ENCODE assay signal across 8 cellular contexts in the genomic region with DNA sequence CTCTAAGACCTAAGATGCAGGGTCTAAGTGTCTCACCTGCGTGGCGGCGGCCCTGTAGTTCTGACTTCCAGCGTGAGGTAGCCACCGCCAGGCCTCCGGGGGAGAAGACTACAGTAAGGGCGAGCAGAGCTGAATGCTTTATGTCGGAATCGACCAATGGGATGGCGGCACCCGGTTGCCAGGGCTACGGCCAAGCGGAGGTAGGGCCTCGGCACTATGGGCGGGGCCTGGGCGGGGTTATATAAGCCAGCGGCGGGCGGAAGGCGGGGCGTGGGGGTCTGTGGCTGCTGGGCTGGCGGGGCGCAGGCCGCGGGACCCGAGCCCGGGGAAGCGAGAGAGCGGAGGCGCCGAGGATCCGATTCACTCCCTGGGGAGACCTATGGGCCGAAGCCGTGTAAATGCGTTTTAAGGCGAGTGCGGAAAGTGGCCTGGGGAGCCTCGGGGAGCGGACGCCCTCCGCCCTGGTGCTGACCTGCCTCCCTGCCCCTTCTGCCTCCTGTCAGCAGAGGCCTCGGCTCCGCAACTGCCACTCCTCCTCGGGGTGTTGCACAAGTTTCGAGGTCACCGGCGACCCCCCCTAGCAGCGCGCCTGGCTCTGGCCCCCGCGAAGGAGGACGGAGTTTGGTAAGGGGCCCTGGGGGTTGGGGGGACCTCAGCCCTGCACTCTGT. TPM values are rescaled to one million over a fixed set of nuclear protein-coding genes. Genes with fewer than 3 reads are reported as not detected.
DNase-seq lines count a peak whose midpoint lies in the region; ATAC-seq and TF ChIP-seq lines count a peak whose summit lies in the region.

A gene (plus strand): TSS at position 269 of the 669 bp plus-strand sequence. CDS start 1,097 bp downstream, outside the sequence.

- ATAC-seq in natural killer cell treated with Interleukin-12 subunit alpha and Interleukin-12 subunit beta and Interleukin-15 and Interleukin-18, amount 100 ng/mL, for 72 hours, result peak; percentile 99 to 100

- peak within 1 kb of the TSS; percentile 89 for H3K4me2 ChIP-seq in GM23248 (ENCODE audit: unreplicated experiment)

- H3K9ac ChIP-seq in GM23248, result peak within 1 kb of the TSS; percentile 73

- H3K4me3 ChIP-seq in GM23248, result peak within 1 kb of the TSS; percentile 74
- H3K4me3 ChIP-seq in fibroblast of the aortic adventitia (ENCODE audit: low read depth, low read length), result peak within 1 kb of the TSS; percentile 94

- peaks cover 28 to 33% of the 10 kb centered on the region in 2 donors for H3K4me1 Mint-ChIP-seq in natural killer cell treated with Interleukin-12 subunit alpha and Interleukin-12 subunit beta and Interleukin-15 and Interleukin-18, amount 100 ng/mL, for 72 hours (ENCODE audit: low read depth in 2 of 2)

- peak; percentile 93 for DNase-seq in DMS79 treated with DMSO at 0.1 percent for 48 hours (lab: John Stamatoyannopoulos, UW)
- DNase-seq in GM23248, result peak; percentile 96
- peak; percentile 77 to 88 for DNase-seq in Kasumi-1 (lab: John Stamatoyannopoulos, UW)
- peak; percentile 94 for DNase-seq in RKO (ENCODE audit: low spot score)
- peak; percentile 93 for DNase-seq in activated effector memory CD4-positive, alpha-beta T cell treated with Interleukin-2 at 50 U/mL for 16 hours
- peak; percentile 94 for DNase-seq in fibroblast of the aortic adventitia (ENCODE audit: low read depth)
- DNase-seq in natural killer cell treated with Interleukin-12 subunit alpha and Interleukin-12 subunit beta and Interleukin-15 and Interleukin-18, amount 100 ng/mL, for 72 hours (ENCODE audit: low spot score), result peak; percentile 95
- peak; percentile 92 to 98 (median 97) for DNase-seq in stimulated activated naive CD4-positive, alpha-beta T cell (lab: John Stamatoyannopoulos, UW)

- in situ Hi-C loops in GM23248 (cut with MboI), result no loop called here

- peak within 1 kb of the TSS; percentile 95 for H2AFZ ChIP-seq in GM23248

- H3K9me2 ChIP-seq in GM23248 (ENCODE audit: insufficient read depth), result no peaks in the 10 kb centered on the region

- 1 to 2% methylated on average over 33 to 43 of the region's 52 CpGs for WGBS in GM23248 (ENCODE audit: low coverage in 1 of 2, low lambda C conversion rate in 2 of 2, missing lambda C conversion rate in 2 of 2), 2 experiments

- TF ChIP-seq CTCF in fibroblast of the aortic adventitia (IDR thresholded peaks at IDR 0.05; ENCODE audit: insufficient read depth, low read length), result peak; percentile 25

- H3K4me3 Mint-ChIP-seq in natural killer cell treated with Interleukin-12 subunit alpha and Interleukin-12 subunit beta and Interleukin-15 and Interleukin-18, amount 100 ng/mL, for 72 hours, result peak within 1 kb of the TSS; percentile 84

- no peaks in the 10 kb centered on the region for H3K36me3 ChIP-seq in GM23248 (ENCODE audit: low read depth)

- H3F3A ChIP-seq in GM23248 (ENCODE audit: insufficient read depth), result no peaks in the 10 kb centered on the region

- no peaks in the 10 kb centered on the region for H3K27me3 ChIP-seq in GM23248 (replicated peaks; ENCODE audit: insufficient read depth)

- H3K27ac ChIP-seq in GM23248, result no peak within 1 kb of the TSS

- no peaks in the 10 kb centered on the region for H3K9me3 ChIP-seq in GM23248 (ENCODE audit: low read depth)

- no peaks in the 10 kb centered on the region for H3K79me2 ChIP-seq in GM23248 (ENCODE audit: insufficient read depth)

- no peaks in the 10 kb centered on the region for H3K36me3 Mint-ChIP-seq in natural killer cell treated with Interleukin-12 subunit alpha and Interleukin-12 subunit beta and Interleukin-15 and Interleukin-18, amount 100 ng/mL, for 72 hours

- no peaks in the 10 kb centered on the region for H4K20me1 ChIP-seq in GM23248 (ENCODE audit: insufficient read depth)

- peaks cover 0 to 2% of the 10 kb centered on the region in 2 donors for H3K27me3 Mint-ChIP-seq in natural killer cell treated with Interleukin-12 subunit alpha and Interleukin-12 subunit beta and Interleukin-15 and Interleukin-18, amount 100 ng/mL, for 72 hours

- H3K4me1 ChIP-seq in GM23248 (ENCODE audit: insufficient read depth), result peaks cover 6% of the 10 kb centered on the region; the same call in 1 of the 2 replicates

- peak within 1 kb of the TSS in 1 of 2 donors; percentile 15 for H3K27ac Mint-ChIP-seq in natural killer cell treated with Interleukin-12 subunit alpha and Interleukin-12 subunit beta and Interleukin-15 and Interleukin-18, amount 100 ng/mL, for 72 hours

- no peaks in the 10 kb centered on the region for H3K9me3 Mint-ChIP-seq in natural killer cell treated with Interleukin-12 subunit alpha and Interleukin-12 subunit beta and Interleukin-15 and Interleukin-18, amount 100 ng/mL, for 72 hours

RNA-seq across cellular contexts. Expression of the gene that starts here (rescaled TPM):
- 1.5 and 4.4 TPM in 2 replicates for total RNA-seq in GM23248 (2014; rRNA removed; shearing (Covaris generic))
- polyA plus RNA-seq in GM23248 (2016; fragmentation: Nextera tagmentation; extraction: Ambion mirVana), result 2.8 and 4.4 TPM in 2 replicates
- 3.9 and 8.1 TPM in 2 replicates for total RNA-seq in fibroblast of the aortic adventitia (ENCODE audit: low replicate concordance)
- 1 to 10 TPM; 2.4 to 4.4 TPM for total RNA-seq in natural killer cell treated with Interleukin-12 subunit alpha and Interleukin-12 subunit beta and Interleukin-15 and Interleukin-18, amount 100 ng/mL, for 72 hours
